ENCODE assay signal across 15 cellular contexts in the genomic region with DNA sequence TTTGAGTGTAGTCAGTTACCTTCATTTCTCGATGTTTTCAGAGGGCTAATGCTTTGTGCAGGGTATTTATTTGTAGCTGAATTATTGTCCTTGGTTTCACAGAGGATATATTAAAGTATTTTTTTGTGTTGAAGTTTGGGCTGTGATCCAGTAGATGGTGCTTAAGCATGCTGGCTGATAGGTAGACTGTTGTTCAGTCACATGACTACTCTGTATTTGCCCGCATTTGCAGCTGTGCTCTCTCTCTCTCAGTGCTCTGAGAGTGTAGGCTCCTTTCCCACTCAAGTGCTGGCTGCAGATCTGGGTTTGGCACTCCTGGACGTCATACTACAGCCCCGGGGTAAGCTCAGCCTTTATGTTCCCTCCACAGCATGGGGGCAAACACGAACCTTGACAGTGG. TPM values are rescaled to one million over a fixed set of nuclear protein-coding genes. Genes with fewer than 3 reads are reported as not detected.
DNase-seq lines count a peak whose midpoint lies in the region; ATAC-seq and TF ChIP-seq lines count a peak whose summit lies in the region.
"Had no signal": no experiment of that assay in that cellular context is flagged by ENCODE, and none has a peak within 500 bp of the region (broad histone marks: within the 10 kb centered on the region; RNA-seq: fewer than 3 reads in every experiment).

No MANE protein-coding gene starts in this region.

- POLR2A ChIA-PET in naive thymus-derived CD4-positive, alpha-beta T cell (lab: Charles Lee) = no interaction called here

- no peaks in the 10 kb centered on the region for H3K27me3 ChIP-seq in Karpas-422 (ENCODE audit: low read length)
- H3K27me3 ChIP-seq in naive thymus-derived CD4-positive, alpha-beta T cell (ENCODE audit: control insufficient read depth in 2 of 2, insufficient read depth in 2 of 2, low read length in 2 of 2) = no peaks in the 10 kb centered on the region

- no peak overlapping the region for H3K27ac ChIP-seq in Karpas-422 (ENCODE audit: low read length)
- H3K27ac ChIP-seq in naive thymus-derived CD4-positive, alpha-beta T cell (ENCODE audit: low read depth, low read length) = no peak overlapping the region

- H3K4me1 ChIP-seq in Karpas-422 (ENCODE audit: low read length) = no peaks in the 10 kb centered on the region
- H3K4me1 ChIP-seq in naive thymus-derived CD4-positive, alpha-beta T cell (ENCODE audit: control insufficient read depth in 2 of 2, insufficient read depth in 2 of 2, low read length in 2 of 2) = no peaks in the 10 kb centered on the region

- H3K27ac Mint-ChIP-seq in naive thymus-derived CD4-positive, alpha-beta T cell = no peak overlapping the region
- H3K27ac Mint-ChIP-seq: activated CD4-positive, alpha-beta T cell treated with anti-CD3 and anti-CD28 coated beads for 36 hours; activated naive CD8-positive, alpha-beta T cell; CD4-positive, CD25-positive, alpha-beta regulatory T cell; naive B cell; T-helper 17 cell had no signal

- no peaks in the 10 kb centered on the region for H3K36me3 ChIP-seq in Karpas-422 (ENCODE audit: insufficient read depth, low read length)
- H3K36me3 ChIP-seq in naive thymus-derived CD4-positive, alpha-beta T cell (ENCODE audit: control insufficient read depth in 2 of 3, insufficient read depth in 3 of 3, low read length in 3 of 3) = no peaks in the 10 kb centered on the region

- H3K4me3 ChIP-seq in Karpas-422 (ENCODE audit: low read length) (no peak overlapping the region), fibroblast of the aortic adventitia (ENCODE audit: low read depth, low read length) (no peak overlapping the region)
- no peak overlapping the region for H3K4me3 ChIP-seq in naive thymus-derived CD4-positive, alpha-beta T cell (ENCODE audit: low read length)

- no peak for ATAC-seq in naive thymus-derived CD4-positive, alpha-beta T cell
- ATAC-seq: activated CD4-positive, alpha-beta T cell treated with anti-CD3 and anti-CD28 coated beads for 36 hours; T-helper 17 cell had no signal

- no peak for TF ChIP-seq CTCF in fibroblast of the aortic adventitia (IDR thresholded peaks at IDR 0.05; ENCODE audit: insufficient read depth, low read length)

- DNase-seq in EH (ENCODE audit: low read depth) (peak; percentile 45), Karpas-422 (peak; percentile 42), NOMO-1 treated with DMSO at 0.1 percent for 48 hours (lab: John Stamatoyannopoulos, UW; ENCODE audit: unreplicated experiment) (peak; percentile 66), fibroblast of the aortic adventitia (ENCODE audit: low read depth) (peak; percentile 5), GOT3 (lab: John Stamatoyannopoulos, UW) (no peak)
- no peak for DNase-seq in naive thymus-derived CD4-positive, alpha-beta T cell
- no peak for DNase-seq in activated CD4-positive, alpha-beta T cell treated with anti-CD3 and anti-CD28 coated beads, Interleukin-2, amount 50 U/mL, for 4 hours
- DNase-seq: activated CD4-positive, alpha-beta T cell treated with anti-CD3 and anti-CD28 coated beads for 36 hours; activated T-cell treated with anti-CD3 and anti-CD28 coated beads for 4 hours; caudate nucleus; CD4-positive, CD25-positive, alpha-beta regulatory T cell; naive B cell; stimulated activated CD4-positive, alpha-beta T cell treated with anti-CD3 and anti-CD28 coated beads, Interleukin-15, amount 100 ng/mL, for 24 hours; T-helper 17 cell had no signal

- H3K9ac ChIP-seq in Karpas-422 (ENCODE audit: low read length) = no peak overlapping the region

- CTCF ChIA-PET in naive thymus-derived CD4-positive, alpha-beta T cell (lab: Charles Lee) = no interaction called here

- no peaks in the 10 kb centered on the region for H3K4me1 Mint-ChIP-seq in naive thymus-derived CD4-positive, alpha-beta T cell
- H3K4me1 Mint-ChIP-seq: activated CD4-positive, alpha-beta T cell treated with anti-CD3 and anti-CD28 coated beads for 36 hours; CD4-positive, CD25-positive, alpha-beta regulatory T cell; naive B cell; T-helper 17 cell had no signal

- intact Hi-C loops in naive thymus-derived CD4-positive, alpha-beta T cell (cut with micrococcal nuclease) = no loop called here

- no peaks in the 10 kb centered on the region for H3K79me2 ChIP-seq in Karpas-422 (ENCODE audit: low read length)

- H3K9me3 ChIP-seq in Karpas-422 (ENCODE audit: low read length) = no peaks in the 10 kb centered on the region
- H3K9me3 ChIP-seq in naive thymus-derived CD4-positive, alpha-beta T cell (ENCODE audit: control insufficient read depth in 2 of 3, low read length in 3 of 3) = no peaks in the 10 kb centered on the region

- H4K20me1 ChIP-seq in Karpas-422 (ENCODE audit: insufficient read depth, low read depth, low read length) = no peaks in the 10 kb centered on the region

- no peaks in the 10 kb centered on the region for H3K36me3 Mint-ChIP-seq in naive thymus-derived CD4-positive, alpha-beta T cell
- H3K36me3 Mint-ChIP-seq: activated naive CD8-positive, alpha-beta T cell; CD4-positive, CD25-positive, alpha-beta regulatory T cell; naive B cell had no signal

- peaks cover 0 to 6% (median 0%) of the 10 kb centered on the region in 5 donors for H3K27me3 Mint-ChIP-seq in naive thymus-derived CD4-positive, alpha-beta T cell
- H3K27me3 Mint-ChIP-seq: activated naive CD8-positive, alpha-beta T cell; naive B cell; T-helper 17 cell had no signal

- H2AFZ ChIP-seq in Karpas-422 (ENCODE audit: low read length) = no peak overlapping the region

- no peaks in the 10 kb centered on the region for H3K9me2 ChIP-seq in Karpas-422 (replicated peaks; ENCODE audit: insufficient read depth, low read length)

- H3K4me3 Mint-ChIP-seq in naive thymus-derived CD4-positive, alpha-beta T cell = no peak overlapping the region
- H3K4me3 Mint-ChIP-seq: activated CD4-positive, alpha-beta T cell treated with anti-CD3 and anti-CD28 coated beads for 36 hours; activated naive CD8-positive, alpha-beta T cell; CD4-positive, CD25-positive, alpha-beta regulatory T cell; naive B cell; T-helper 17 cell had no signal

- no peak overlapping the region for H3K4me2 ChIP-seq in Karpas-422 (ENCODE audit: low read depth, low read length, poor library complexity, severe bottlenecking)

- H3K9me3 Mint-ChIP-seq in naive thymus-derived CD4-positive, alpha-beta T cell = no peaks in the 10 kb centered on the region
- H3K9me3 Mint-ChIP-seq: CD4-positive, CD25-positive, alpha-beta regulatory T cell had no signal

RNA-seq across cellular contexts. Expression of a gene that starts 21.7 kb away (rescaled TPM):
- total RNA-seq in Karpas-422 (2014; rRNA removed; shearing (Covaris generic); ENCODE audit: low replicate concordance) = 0.40 and 0.67 TPM in 2 replicates
- 0.99 TPM in 1 of 2 replicates, not detected in the other for total RNA-seq in fibroblast of the aortic adventitia (ENCODE audit: low replicate concordance)
- total RNA-seq in naive thymus-derived CD4-positive, alpha-beta T cell = under 1 TPM in 3 of 5 experiments, not detected in 2; 0.37 to 0.48 (median 0.46) TPM
- not detected for polyA plus RNA-seq in naive thymus-derived CD4-positive, alpha-beta T cell
- total RNA-seq: activated CD4-positive, alpha-beta T cell treated with anti-CD3 and anti-CD28 coated beads for 36 hours; CD4-positive, CD25-positive, alpha-beta regulatory T cell had no signal
- polyA plus RNA-seq: CD4-positive, CD25-positive, alpha-beta regulatory T cell had no signal

Comparison
In these comparisons a context has a peak if more than half of its experiments do, and no peak if none do; other contexts are left out.
1. DNase-seq: peak in EH (single experiment), Karpas-422 (single experiment), NOMO-1 treated with DMSO at 0.1 percent for 48 hours (single experiment) and fibroblast of the aortic adventitia (single experiment); none in GOT3 (single experiment), naive thymus-derived CD4-positive, alpha-beta T cell (0 of 9) and activated CD4-positive, alpha-beta T cell treated with anti-CD3 and anti-CD28 coated beads, Interleukin-2, amount 50 U/mL, for 4 hours (0 of 2).